In the genomic region with DNA sequence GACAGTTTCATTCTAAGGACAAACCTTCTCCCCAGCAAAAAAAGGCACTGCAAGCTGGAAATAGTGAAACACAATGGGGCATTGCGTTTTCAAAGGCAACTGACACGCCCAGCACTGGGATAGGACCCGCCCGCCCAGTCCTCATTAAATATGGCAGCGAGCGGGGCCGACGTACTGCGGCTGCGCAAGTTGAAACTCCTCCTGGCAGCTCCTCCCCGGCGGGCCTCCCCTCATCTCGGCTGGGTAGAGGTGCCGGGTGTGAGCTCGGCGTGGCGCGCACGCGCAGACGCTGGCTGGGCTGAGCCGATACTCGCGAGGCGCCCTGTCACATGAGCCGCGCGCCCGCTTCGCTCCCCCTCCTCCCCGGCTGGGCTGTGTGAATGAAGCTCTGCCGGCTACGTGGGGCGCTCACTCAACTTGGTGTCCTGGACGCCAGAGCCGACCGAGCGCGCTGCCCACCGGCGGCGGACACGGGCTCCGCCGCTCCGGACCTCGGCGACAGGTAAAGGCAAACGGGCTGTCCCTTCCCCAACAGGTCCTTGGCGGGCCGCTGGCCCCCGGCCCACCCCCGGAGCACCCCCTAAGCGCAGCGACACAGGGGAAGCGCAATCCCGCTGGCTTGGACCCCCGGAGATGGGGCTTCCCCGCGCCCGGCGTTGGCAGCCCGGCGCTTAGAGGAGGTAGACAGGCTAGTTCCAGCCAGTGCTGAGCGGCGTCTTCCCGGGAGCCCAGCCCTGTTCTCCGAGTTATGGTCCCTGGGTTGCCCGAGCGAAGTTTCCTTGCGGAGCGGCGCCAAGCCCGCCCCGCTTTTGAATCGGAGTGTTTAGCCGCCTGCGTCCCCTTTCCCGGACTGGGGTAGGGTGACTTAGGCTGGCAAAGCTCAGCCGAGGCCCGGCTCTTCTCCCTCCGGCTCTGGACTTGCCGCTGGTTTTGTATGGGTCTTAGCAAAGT, we compare ENCODE assay signal across 8 cellular contexts.
DNase-seq lines count a peak whose midpoint lies in the region; ATAC-seq, FAIRE-seq and TF ChIP-seq lines count a peak whose summit lies in the region.

Gene CLCN5 (plus strand): TSS at position 306 of the 951 bp plus-strand sequence. CDS start 2,703 bp downstream, outside the sequence.

- POLR2A ChIA-PET in RWPE1 (lab: Yijun Ruan, JAX; ENCODE audit: low non-redundant PET), result interaction anchor here (0.9 kb wide), 1 partner anchor 79 kb away, joined by 3 read pairs; no protein-coding TSS in a partner anchor

- no peak for FAIRE-seq in H54 (lab: Jason Lieb, UNC)

- H3K9me3 Mint-ChIP-seq in nephron, result no peaks in the 10 kb centered on the region

- peak; percentile 98 for ATAC-seq in stimulated activated naive CD8-positive, alpha-beta T cell treated with anti-CD3 and anti-CD28 coated beads, Interleukin-15, Interleukin-2, amounts not matched to agents 100 U/mL and 50 U/mL, for 24 hours

- TF ChIP-seq POLR2A in H54 (IDR thresholded peaks at IDR 0.05; ENCODE audit: low read depth, low read length), result peak; percentile 37; the same call in 1 of the 2 replicates

- H3K4me3 ChIP-seq in fibroblast of pulmonary artery (replicated peaks; ENCODE audit: low read depth, low read length), result peak within 1 kb of the TSS; percentile 70

- H3K27me3 Mint-ChIP-seq in nephron (ENCODE audit: low read depth), result no peaks in the 10 kb centered on the region

- CTCF ChIA-PET in RWPE1 (lab: Yijun Ruan, JAX), result no interaction called here

- peaks cover 11% of the 10 kb centered on the region for H3K36me3 Mint-ChIP-seq in nephron (ENCODE audit: low read depth)

- H3K4me3 Mint-ChIP-seq in nephron, result peak within 1 kb of the TSS; percentile 85 to 94 (median 92)

- no peak for TF ChIP-seq CTCF in RWPE1 (conservative IDR thresholded peaks at IDR 0.05; ENCODE audit: low read depth)
- no peak for TF ChIP-seq CTCF in fibroblast of pulmonary artery (IDR thresholded peaks at IDR 0.05; ENCODE audit: low read length, missing control alignments)
- no peak for TF ChIP-seq CTCF in nephron (IDR thresholded peaks at IDR 0.05; ENCODE audit: unreplicated experiment in 3 of 3)

- H3K27ac ChIP-seq in RWPE1, result peak within 1 kb of the TSS; percentile 68

- DNase-seq in ELF-1 (ENCODE audit: low read depth, low spot score) (peak; percentile 99), H54 (ENCODE audit: insufficient read length, low spot score) (peak; percentile 44), LoVo (ENCODE audit: low spot score) (peak; percentile 90), RWPE1 (ENCODE audit: low spot score) (peak; percentile 95), fibroblast of pulmonary artery (ENCODE audit: low read depth) (peak; percentile 96)
- peak; percentile 92 for DNase-seq in activated effector memory CD4-positive, alpha-beta T cell treated with Interleukin-2 at 50 U/mL for 16 hours
- DNase-seq in stimulated activated naive CD8-positive, alpha-beta T cell treated with anti-CD3 and anti-CD28 coated beads, Interleukin-15, Interleukin-2, amounts not matched to agents 100 U/mL and 50 U/mL, for 24 hours, result peak; percentile 89

- peaks cover 53% of the 10 kb centered on the region for H3K4me1 Mint-ChIP-seq in nephron

- H3K27ac Mint-ChIP-seq in nephron, result peak within 1 kb of the TSS; percentile 88 to 98 (median 96)

Comparison
In these comparisons a context has a peak if more than half of its experiments do, and no peak if none do; other contexts are left out.
1. Peak in every context shown above with its lines: DNase-seq, ATAC-seq, H3K4me3 ChIP-seq and H3K27ac ChIP-seq.
2. DNase-seq: peak in every context shown above with its lines; median percentile 99 in ELF-1; 96 in fibroblast of pulmonary artery; 95 in RWPE1; 92 in activated effector memory CD4-positive, alpha-beta T cell treated with Interleukin-2 at 50 U/mL for 16 hours; 90 in LoVo; 89 in stimulated activated naive CD8-positive, alpha-beta T cell treated with anti-CD3 and anti-CD28 coated beads, Interleukin-15, Interleukin-2, amounts not matched to agents 100 U/mL and 50 U/mL, for 24 hours; 44 in H54.